In the genomic region with DNA sequence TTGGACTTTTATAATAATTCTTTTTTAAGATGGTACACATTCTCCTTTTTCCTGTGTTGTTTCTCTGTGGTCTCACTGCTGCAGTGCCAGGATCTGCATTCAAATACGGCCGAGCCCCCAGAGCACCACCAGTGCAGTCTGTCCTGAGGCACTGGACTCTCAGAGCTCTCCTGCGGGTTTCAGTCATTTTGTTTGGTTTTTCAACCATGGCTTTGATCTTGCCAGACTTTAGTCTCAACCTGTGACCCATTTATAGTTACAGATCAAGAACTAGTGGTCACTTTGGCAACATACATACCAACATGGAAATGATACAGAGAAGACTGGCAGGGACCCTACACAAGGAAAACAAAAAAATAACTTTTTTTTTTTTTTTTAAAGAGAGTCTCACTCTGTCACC, we compare ENCODE assay signal across 22 cellular contexts.
DNase-seq lines count a peak whose midpoint lies in the region; ATAC-seq and TF ChIP-seq lines count a peak whose summit lies in the region.
"Had no signal": no experiment of that assay in that cellular context is flagged by ENCODE, and none has a peak within 500 bp of the region (broad histone marks: within the 10 kb centered on the region; RNA-seq: fewer than 3 reads in every experiment).

No MANE protein-coding gene starts in this region.

- BruUV-seq in Caco-2 (replicated peaks; lab: Mats Ljungman, UMichigan) = no TSS peak

- no peak overlapping the region for H3K4me3 ChIP-seq in Caco-2 (ENCODE audit: low read depth, low read length)
- H3K4me3 ChIP-seq: A549; BLaER1 treated with 17β-estradiol and CSF1 and Interleukin-3, amounts not matched to agents 10 nM and 100 nM; GM12878 had no signal

- H3K36me3 ChIP-seq in Caco-2 (ENCODE audit: control insufficient read depth, insufficient read depth, low read length) = no peaks in the 10 kb centered on the region; the same call in 1 of the 2 replicates

- peak overlapping the region; percentile 25 for H3K27ac Mint-ChIP-seq in activated naive CD8-positive, alpha-beta T cell treated with anti-CD3 and anti-CD28 coated beads for 36 hours
- no peak overlapping the region for H3K27ac Mint-ChIP-seq in activated naive CD8-positive, alpha-beta T cell treated with anti-CD3 and anti-CD28 coated beads, Interleukin-2, amount 50 U/mL, for 24 hours
- peak overlapping the region; percentile 61 for H3K27ac Mint-ChIP-seq in Caco-2 (ENCODE audit: unreplicated experiment)
- no peak overlapping the region for H3K27ac Mint-ChIP-seq in osteocyte (ENCODE audit: unreplicated experiment)
- H3K27ac Mint-ChIP-seq: B cell; CD4-positive, alpha-beta T cell; CD8-positive, alpha-beta T cell had no signal

- no peak overlapping the region for H3K4me3 Mint-ChIP-seq in activated naive CD8-positive, alpha-beta T cell treated with anti-CD3 and anti-CD28 coated beads for 36 hours
- H3K4me3 Mint-ChIP-seq in activated naive CD8-positive, alpha-beta T cell treated with anti-CD3 and anti-CD28 coated beads, Interleukin-2, amount 50 U/mL, for 24 hours = no peak overlapping the region
- H3K4me3 Mint-ChIP-seq in Caco-2 (ENCODE audit: unreplicated experiment) (no peak overlapping the region), osteocyte (ENCODE audit: unreplicated experiment) (no peak overlapping the region)
- H3K4me3 Mint-ChIP-seq: B cell; CD4-positive, alpha-beta T cell; CD8-positive, alpha-beta T cell had no signal

- no peak for ATAC-seq in activated naive CD8-positive, alpha-beta T cell treated with anti-CD3 and anti-CD28 coated beads, Interleukin-2, amount 50 U/mL, for 24 hours
- ATAC-seq in GM18870 (IDR thresholded peaks at IDR 0.05; ENCODE audit: unreplicated experiment) = no peak
- ATAC-seq: A549; CD8-positive, alpha-beta T cell; GM12878 had no signal

- CTCF ChIA-PET in Caco-2 (lab: Charles Lee) = no interaction called here

- peaks cover 4% of the 10 kb centered on the region for H3K9me3 Mint-ChIP-seq in activated naive CD8-positive, alpha-beta T cell treated with anti-CD3 and anti-CD28 coated beads for 36 hours
- no peaks in the 10 kb centered on the region for H3K9me3 Mint-ChIP-seq in activated naive CD8-positive, alpha-beta T cell treated with anti-CD3 and anti-CD28 coated beads, Interleukin-2, amount 50 U/mL, for 24 hours
- H3K9me3 Mint-ChIP-seq in Caco-2 (ENCODE audit: unreplicated experiment) (no peaks in the 10 kb centered on the region), osteocyte (ENCODE audit: unreplicated experiment) (peaks cover 4% of the 10 kb centered on the region)
- H3K9me3 Mint-ChIP-seq: CD4-positive, alpha-beta T cell; CD8-positive, alpha-beta T cell had no signal

- no peaks in the 10 kb centered on the region for H3K27me3 ChIP-seq in Caco-2 (replicated peaks; ENCODE audit: control insufficient read depth, insufficient read depth, low read length)
- H3K27me3 ChIP-seq: BLaER1 treated with 17β-estradiol and CSF1 and Interleukin-3, amounts not matched to agents 10 nM and 100 nM had no signal

- POLR2A ChIA-PET in Caco-2 (lab: Charles Lee) = no interaction called here

- no peak for TF ChIP-seq CTCF in Caco-2 (IDR thresholded peaks at IDR 0.05; ENCODE audit: insufficient read depth in 1 of 2, low read depth in 1 of 2, low read length in 1 of 2, severe bottlenecking in 1 of 2, unreplicated experiment in 1 of 2)
- TF ChIP-seq CTCF in osteocyte (IDR thresholded peaks at IDR 0.05) = no peak

- H3K9me3 ChIP-seq in Caco-2 = no peaks in the 10 kb centered on the region
- H3K9me3 ChIP-seq: A549 had no signal

- no peaks in the 10 kb centered on the region for H3K4me1 ChIP-seq in Caco-2
- H3K4me1 ChIP-seq: A549 had no signal

- H3K36me3 Mint-ChIP-seq in activated naive CD8-positive, alpha-beta T cell treated with anti-CD3 and anti-CD28 coated beads for 36 hours = peaks cover 4% of the 10 kb centered on the region
- H3K36me3 Mint-ChIP-seq in activated naive CD8-positive, alpha-beta T cell treated with anti-CD3 and anti-CD28 coated beads, Interleukin-2, amount 50 U/mL, for 24 hours (ENCODE audit: low read depth) = no peaks in the 10 kb centered on the region
- H3K36me3 Mint-ChIP-seq in Caco-2 (ENCODE audit: insufficient read depth, unreplicated experiment) = peaks cover 44% of the 10 kb centered on the region
- H3K36me3 Mint-ChIP-seq in osteocyte (ENCODE audit: unreplicated experiment) = peaks cover 2% of the 10 kb centered on the region
- H3K36me3 Mint-ChIP-seq: CD8-positive, alpha-beta T cell had no signal

- intact Hi-C loops in Caco-2 (cut with micrococcal nuclease; ENCODE audit: unreplicated experiment) = no loop called here

- DNase-seq in activated naive CD8-positive, alpha-beta T cell treated with anti-CD3 and anti-CD28 coated beads for 36 hours = no peak
- DNase-seq in activated naive CD8-positive, alpha-beta T cell treated with anti-CD3 and anti-CD28 coated beads, Interleukin-2, amount 50 U/mL, for 24 hours = no peak
- DNase-seq in Caco-2 = no peak
- DNase-seq in islet precursor cell = peak; percentile 22
- DNase-seq in osteocyte (ENCODE audit: extremely low spot score, unreplicated experiment) = peak; percentile 15
- DNase-seq in nucleus accumbens (lab: John Stamatoyannopoulos, UW) = no peak
- no peak for DNase-seq in hepatic stellate cell (ENCODE audit: low spot score)
- DNase-seq: AML-193; CD4-positive, alpha-beta T cell; CD8-positive, alpha-beta T cell; DMS 273 treated with DMSO at 0.1 percent for 48 hours; DMS153; DMS53; DMS79; DND-41; EL; GDM1 had no signal

- no peaks in the 10 kb centered on the region for H3K27me3 Mint-ChIP-seq in activated naive CD8-positive, alpha-beta T cell treated with anti-CD3 and anti-CD28 coated beads for 36 hours
- H3K27me3 Mint-ChIP-seq in activated naive CD8-positive, alpha-beta T cell treated with anti-CD3 and anti-CD28 coated beads, Interleukin-2, amount 50 U/mL, for 24 hours = no peaks in the 10 kb centered on the region
- no peaks in the 10 kb centered on the region for H3K27me3 Mint-ChIP-seq in Caco-2 (ENCODE audit: insufficient read depth, unreplicated experiment)
- H3K27me3 Mint-ChIP-seq in osteocyte (ENCODE audit: unreplicated experiment) = no peaks in the 10 kb centered on the region
- H3K27me3 Mint-ChIP-seq: B cell; CD4-positive, alpha-beta T cell had no signal

- H3K4me1 Mint-ChIP-seq in activated naive CD8-positive, alpha-beta T cell treated with anti-CD3 and anti-CD28 coated beads for 36 hours = peaks cover 4% of the 10 kb centered on the region
- no peaks in the 10 kb centered on the region for H3K4me1 Mint-ChIP-seq in activated naive CD8-positive, alpha-beta T cell treated with anti-CD3 and anti-CD28 coated beads, Interleukin-2, amount 50 U/mL, for 24 hours
- no peaks in the 10 kb centered on the region for H3K4me1 Mint-ChIP-seq in Caco-2 (ENCODE audit: low read depth, unreplicated experiment)
- peaks cover 2% of the 10 kb centered on the region for H3K4me1 Mint-ChIP-seq in osteocyte (ENCODE audit: unreplicated experiment)
- H3K4me1 Mint-ChIP-seq: B cell had no signal

Comparison
In these comparisons a context has a peak if more than half of its experiments do, and no peak if none do; other contexts are left out.
1. H3K27ac Mint-ChIP-seq: peak in activated naive CD8-positive, alpha-beta T cell treated with anti-CD3 and anti-CD28 coated beads for 36 hours (single experiment) and Caco-2 (single experiment); none in activated naive CD8-positive, alpha-beta T cell treated with anti-CD3 and anti-CD28 coated beads, Interleukin-2, amount 50 U/mL, for 24 hours (single experiment) and osteocyte (single experiment).
2. DNase-seq: peak in islet precursor cell (single experiment) and osteocyte (single experiment); none in activated naive CD8-positive, alpha-beta T cell treated with anti-CD3 and anti-CD28 coated beads for 36 hours (single experiment), activated naive CD8-positive, alpha-beta T cell treated with anti-CD3 and anti-CD28 coated beads, Interleukin-2, amount 50 U/mL, for 24 hours (single experiment), Caco-2 (0 of 2), nucleus accumbens (0 of 56) and hepatic stellate cell (single experiment).